Comparison of ENCODE assay signal across 1 cellular context in the genomic region with DNA sequence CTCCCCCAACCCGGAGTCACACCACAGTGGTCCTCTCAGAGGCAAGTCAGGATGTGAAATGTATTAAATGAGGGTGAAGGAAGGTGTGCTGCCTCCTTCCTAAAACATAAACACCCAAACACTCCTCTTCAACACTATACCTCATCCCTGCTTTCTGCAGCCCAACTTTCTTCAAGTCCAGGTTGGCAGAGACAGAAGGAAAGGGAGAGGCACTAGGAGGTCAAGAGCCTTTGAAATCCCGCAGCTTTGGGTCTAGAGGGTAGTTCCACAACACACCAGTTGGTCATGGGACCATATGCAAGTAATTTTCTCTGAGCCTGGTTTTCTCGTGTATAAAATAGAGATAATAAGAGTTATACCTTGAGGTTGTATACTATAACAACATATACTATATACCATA.
TF ChIP-seq lines count a peak whose summit lies in the region.

No MANE protein-coding gene starts in this region.

TF ChIP-seq in WTC11, 78 proteins besides CTCF, POLR2A, EP300 and RAD21:
- TF ChIP-seq, protein P1, sequence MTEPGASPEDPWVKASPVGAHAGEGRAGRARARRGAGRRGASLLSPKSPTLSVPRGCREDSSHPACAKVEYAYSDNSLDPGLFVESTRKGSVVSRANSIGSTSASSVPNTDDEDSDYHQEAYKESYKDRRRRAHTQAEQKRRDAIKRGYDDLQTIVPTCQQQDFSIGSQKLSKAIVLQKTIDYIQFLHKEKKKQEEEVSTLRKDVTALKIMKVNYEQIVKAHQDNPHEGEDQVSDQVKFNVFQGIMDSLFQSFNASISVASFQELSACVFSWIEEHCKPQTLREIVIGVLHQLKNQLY (CRISPR knock-in tag; IDR thresholded peaks at IDR 0.05) = no peak
- TF ChIP-seq ZNF423 (CRISPR knock-in tag; IDR thresholded peaks at IDR 0.05) (no peak), GABPB1 (CRISPR knock-in tag; IDR thresholded peaks at IDR 0.05) (no peak), CREB1 (CRISPR knock-in tag; IDR thresholded peaks at IDR 0.05) (no peak), OVOL2 (CRISPR knock-in tag; IDR thresholded peaks at IDR 0.05; ENCODE audit: borderline replicate concordance) (no peak), ZNF121 (CRISPR knock-in tag; IDR thresholded peaks at IDR 0.05) (no peak), JAZF1 (CRISPR knock-in tag; IDR thresholded peaks at IDR 0.05) (no peak), ATF1 (CRISPR knock-in tag; IDR thresholded peaks at IDR 0.05) (no peak), RELA (CRISPR knock-in tag; IDR thresholded peaks at IDR 0.05; ENCODE audit: borderline replicate concordance) (no peak), SMAD3 (CRISPR knock-in tag; IDR thresholded peaks at IDR 0.05; ENCODE audit: borderline replicate concordance) (no peak), ZNF232 (CRISPR knock-in tag; IDR thresholded peaks at IDR 0.05) (no peak), SOX15 (CRISPR knock-in tag; IDR thresholded peaks at IDR 0.05) (no peak), ZNF671 (CRISPR knock-in tag; IDR thresholded peaks at IDR 0.05) (no peak), MXD4 (CRISPR knock-in tag; IDR thresholded peaks at IDR 0.05; ENCODE audit: borderline replicate concordance) (no peak)
- TF ChIP-seq, protein P2, sequence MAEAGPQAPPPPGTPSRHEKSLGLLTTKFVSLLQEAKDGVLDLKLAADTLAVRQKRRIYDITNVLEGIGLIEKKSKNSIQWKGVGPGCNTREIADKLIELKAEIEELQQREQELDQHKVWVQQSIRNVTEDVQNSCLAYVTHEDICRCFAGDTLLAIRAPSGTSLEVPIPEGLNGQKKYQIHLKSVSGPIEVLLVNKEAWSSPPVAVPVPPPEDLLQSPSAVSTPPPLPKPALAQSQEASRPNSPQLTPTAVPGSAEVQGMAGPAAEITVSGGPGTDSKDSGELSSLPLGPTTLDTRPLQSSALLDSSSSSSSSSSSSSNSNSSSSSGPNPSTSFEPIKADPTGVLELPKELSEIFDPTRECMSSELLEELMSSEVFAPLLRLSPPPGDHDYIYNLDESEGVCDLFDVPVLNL (CRISPR knock-in tag; IDR thresholded peaks at IDR 0.05; ENCODE audit: borderline replicate concordance, low read depth) = no peak
- TF ChIP-seq, protein P3, sequence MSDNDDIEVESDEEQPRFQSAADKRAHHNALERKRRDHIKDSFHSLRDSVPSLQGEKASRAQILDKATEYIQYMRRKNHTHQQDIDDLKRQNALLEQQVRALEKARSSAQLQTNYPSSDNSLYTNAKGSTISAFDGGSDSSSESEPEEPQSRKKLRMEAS (CRISPR knock-in tag; IDR thresholded peaks at IDR 0.05) = no peak
- TF ChIP-seq, protein P4, sequence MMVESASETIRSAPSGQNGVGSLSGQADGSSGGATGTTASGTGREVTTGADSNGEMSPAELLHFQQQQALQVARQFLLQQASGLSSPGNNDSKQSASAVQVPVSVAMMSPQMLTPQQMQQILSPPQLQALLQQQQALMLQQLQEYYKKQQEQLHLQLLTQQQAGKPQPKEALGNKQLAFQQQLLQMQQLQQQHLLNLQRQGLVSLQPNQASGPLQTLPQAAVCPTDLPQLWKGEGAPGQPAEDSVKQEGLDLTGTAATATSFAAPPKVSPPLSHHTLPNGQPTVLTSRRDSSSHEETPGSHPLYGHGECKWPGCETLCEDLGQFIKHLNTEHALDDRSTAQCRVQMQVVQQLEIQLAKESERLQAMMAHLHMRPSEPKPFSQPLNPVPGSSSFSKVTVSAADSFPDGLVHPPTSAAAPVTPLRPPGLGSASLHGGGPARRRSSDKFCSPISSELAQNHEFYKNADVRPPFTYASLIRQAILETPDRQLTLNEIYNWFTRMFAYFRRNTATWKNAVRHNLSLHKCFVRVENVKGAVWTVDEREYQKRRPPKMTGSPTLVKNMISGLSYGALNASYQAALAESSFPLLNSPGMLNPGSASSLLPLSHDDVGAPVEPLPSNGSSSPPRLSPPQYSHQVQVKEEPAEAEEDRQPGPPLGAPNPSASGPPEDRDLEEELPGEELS (CRISPR knock-in tag; IDR thresholded peaks at IDR 0.05) = no peak
- TF ChIP-seq, protein P5, sequence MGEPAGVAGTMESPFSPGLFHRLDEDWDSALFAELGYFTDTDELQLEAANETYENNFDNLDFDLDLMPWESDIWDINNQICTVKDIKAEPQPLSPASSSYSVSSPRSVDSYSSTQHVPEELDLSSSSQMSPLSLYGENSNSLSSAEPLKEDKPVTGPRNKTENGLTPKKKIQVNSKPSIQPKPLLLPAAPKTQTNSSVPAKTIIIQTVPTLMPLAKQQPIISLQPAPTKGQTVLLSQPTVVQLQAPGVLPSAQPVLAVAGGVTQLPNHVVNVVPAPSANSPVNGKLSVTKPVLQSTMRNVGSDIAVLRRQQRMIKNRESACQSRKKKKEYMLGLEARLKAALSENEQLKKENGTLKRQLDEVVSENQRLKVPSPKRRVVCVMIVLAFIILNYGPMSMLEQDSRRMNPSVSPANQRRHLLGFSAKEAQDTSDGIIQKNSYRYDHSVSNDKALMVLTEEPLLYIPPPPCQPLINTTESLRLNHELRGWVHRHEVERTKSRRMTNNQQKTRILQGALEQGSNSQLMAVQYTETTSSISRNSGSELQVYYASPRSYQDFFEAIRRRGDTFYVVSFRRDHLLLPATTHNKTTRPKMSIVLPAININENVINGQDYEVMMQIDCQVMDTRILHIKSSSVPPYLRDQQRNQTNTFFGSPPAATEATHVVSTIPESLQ (CRISPR knock-in tag; IDR thresholded peaks at IDR 0.05) = no peak
- TF ChIP-seq, protein P6, sequence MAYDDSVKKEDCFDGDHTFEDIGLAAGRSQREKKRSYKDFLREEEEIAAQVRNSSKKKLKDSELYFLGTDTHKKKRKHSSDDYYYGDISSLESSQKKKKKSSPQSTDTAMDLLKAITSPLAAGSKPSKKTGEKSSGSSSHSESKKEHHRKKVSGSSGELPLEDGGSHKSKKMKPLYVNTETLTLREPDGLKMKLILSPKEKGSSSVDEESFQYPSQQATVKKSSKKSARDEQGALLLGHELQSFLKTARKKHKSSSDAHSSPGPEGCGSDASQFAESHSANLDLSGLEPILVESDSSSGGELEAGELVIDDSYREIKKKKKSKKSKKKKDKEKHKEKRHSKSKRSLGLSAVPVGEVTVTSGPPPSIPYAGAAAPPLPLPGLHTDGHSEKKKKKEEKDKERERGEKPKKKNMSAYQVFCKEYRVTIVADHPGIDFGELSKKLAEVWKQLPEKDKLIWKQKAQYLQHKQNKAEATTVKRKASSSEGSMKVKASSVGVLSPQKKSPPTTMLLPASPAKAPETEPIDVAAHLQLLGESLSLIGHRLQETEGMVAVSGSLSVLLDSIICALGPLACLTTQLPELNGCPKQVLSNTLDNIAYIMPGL (CRISPR knock-in tag; IDR thresholded peaks at IDR 0.05) = no peak
- TF ChIP-seq, protein P7, sequence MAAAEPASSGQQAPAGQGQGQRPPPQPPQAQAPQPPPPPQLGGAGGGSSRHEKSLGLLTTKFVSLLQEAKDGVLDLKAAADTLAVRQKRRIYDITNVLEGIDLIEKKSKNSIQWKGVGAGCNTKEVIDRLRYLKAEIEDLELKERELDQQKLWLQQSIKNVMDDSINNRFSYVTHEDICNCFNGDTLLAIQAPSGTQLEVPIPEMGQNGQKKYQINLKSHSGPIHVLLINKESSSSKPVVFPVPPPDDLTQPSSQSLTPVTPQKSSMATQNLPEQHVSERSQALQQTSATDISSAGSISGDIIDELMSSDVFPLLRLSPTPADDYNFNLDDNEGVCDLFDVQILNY (CRISPR knock-in tag; IDR thresholded peaks at IDR 0.05) = no peak
TF ChIP-seq in WTC11: peak in this region for 0.
